In the genomic region with DNA sequence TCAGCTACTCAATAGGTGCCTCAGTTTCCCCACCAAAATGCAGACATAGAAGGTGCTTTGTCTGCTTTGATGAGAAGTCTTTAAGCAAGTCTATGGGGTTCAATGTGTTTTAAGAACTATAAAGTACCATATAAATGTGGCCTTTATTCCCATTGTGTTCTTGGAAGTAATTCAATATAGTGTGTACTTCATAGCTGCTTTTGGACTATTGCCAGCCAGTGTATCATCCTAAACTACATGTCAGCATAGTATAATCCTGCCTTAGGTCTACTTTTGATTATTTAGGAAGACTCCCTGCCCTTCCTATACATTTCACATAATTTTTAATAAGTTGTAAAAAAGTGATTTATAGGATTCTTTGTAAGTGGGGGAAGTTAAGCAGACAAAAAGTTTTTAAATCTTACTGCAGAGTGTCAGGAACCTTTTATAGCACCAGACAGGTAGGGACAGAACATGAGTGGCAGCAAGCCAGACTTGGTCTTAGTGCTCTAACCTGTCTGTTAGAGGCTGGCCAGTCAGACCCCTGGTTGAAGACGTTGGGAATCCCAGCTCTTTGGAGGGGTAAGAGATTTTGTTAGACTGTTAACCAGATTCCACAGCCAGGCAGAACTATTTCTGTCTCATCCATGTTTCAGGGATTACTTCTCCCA, we compare ENCODE assay signal across 1 cellular context.
TF ChIP-seq lines count a peak whose summit lies in the region.

No MANE protein-coding gene starts in this region.

TF ChIP-seq in GM23338, 12 proteins besides CTCF, POLR2A, EP300 and RAD21 (continued from another document):
- TF ChIP-seq, protein P1, sequence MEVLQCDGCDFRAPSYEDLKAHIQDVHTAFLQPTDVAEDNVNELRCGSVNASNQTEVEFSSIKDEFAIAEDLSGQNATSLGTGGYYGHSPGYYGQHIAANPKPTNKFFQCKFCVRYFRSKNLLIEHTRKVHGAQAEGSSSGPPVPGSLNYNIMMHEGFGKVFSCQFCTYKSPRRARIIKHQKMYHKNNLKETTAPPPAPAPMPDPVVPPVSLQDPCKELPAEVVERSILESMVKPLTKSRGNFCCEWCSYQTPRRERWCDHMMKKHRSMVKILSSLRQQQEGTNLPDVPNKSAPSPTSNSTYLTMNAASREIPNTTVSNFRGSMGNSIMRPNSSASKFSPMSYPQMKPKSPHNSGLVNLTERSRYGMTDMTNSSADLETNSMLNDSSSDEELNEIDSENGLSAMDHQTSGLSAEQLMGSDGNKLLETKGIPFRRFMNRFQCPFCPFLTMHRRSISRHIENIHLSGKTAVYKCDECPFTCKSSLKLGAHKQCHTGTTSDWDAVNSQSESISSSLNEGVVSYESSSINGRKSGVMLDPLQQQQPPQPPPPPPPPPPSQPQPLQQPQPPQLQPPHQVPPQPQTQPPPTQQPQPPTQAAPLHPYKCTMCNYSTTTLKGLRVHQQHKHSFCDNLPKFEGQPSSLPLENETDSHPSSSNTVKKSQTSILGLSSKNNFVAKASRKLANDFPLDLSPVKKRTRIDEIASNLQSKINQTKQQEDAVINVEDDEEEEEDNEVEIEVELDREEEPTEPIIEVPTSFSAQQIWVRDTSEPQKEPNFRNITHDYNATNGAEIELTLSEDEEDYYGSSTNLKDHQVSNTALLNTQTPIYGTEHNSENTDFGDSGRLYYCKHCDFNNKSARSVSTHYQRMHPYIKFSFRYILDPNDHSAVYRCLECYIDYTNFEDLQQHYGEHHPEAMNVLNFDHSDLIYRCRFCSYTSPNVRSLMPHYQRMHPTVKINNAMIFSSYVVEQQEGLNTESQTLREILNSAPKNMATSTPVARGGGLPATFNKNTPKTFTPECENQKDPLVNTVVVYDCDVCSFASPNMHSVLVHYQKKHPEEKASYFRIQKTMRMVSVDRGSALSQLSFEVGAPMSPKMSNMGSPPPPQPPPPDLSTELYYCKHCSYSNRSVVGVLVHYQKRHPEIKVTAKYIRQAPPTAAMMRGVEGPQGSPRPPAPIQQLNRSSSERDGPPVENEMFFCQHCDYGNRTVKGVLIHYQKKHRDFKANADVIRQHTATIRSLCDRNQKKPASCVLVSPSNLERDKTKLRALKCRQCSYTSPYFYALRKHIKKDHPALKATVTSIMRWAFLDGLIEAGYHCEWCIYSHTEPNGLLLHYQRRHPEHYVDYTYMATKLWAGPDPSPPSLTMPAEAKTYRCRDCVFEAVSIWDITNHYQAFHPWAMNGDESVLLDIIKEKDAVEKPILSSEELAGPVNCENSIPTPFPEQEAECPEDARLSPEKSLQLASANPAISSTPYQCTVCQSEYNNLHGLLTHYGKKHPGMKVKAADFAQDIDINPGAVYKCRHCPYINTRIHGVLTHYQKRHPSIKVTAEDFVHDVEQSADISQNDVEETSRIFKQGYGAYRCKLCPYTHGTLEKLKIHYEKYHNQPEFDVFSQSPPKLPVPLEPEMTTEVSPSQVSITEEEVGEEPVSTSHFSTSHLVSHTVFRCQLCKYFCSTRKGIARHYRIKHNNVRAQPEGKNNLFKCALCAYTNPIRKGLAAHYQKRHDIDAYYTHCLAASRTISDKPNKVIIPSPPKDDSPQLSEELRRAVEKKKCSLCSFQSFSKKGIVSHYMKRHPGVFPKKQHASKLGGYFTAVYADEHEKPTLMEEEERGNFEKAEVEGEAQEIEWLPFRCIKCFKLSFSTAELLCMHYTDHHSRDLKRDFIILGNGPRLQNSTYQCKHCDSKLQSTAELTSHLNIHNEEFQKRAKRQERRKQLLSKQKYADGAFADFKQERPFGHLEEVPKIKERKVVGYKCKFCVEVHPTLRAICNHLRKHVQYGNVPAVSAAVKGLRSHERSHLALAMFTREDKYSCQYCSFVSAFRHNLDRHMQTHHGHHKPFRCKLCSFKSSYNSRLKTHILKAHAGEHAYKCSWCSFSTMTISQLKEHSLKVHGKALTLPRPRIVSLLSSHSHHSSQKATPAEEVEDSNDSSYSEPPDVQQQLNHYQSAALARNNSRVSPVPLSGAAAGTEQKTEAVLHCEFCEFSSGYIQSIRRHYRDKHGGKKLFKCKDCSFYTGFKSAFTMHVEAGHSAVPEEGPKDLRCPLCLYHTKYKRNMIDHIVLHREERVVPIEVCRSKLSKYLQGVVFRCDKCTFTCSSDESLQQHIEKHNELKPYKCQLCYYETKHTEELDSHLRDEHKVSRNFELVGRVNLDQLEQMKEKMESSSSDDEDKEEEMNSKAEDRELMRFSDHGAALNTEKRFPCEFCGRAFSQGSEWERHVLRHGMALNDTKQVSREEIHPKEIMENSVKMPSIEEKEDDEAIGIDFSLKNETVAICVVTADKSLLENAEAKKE (CRISPR knock-in tag; IDR thresholded peaks at IDR 0.05), result no peak
- TF ChIP-seq, protein P2, sequence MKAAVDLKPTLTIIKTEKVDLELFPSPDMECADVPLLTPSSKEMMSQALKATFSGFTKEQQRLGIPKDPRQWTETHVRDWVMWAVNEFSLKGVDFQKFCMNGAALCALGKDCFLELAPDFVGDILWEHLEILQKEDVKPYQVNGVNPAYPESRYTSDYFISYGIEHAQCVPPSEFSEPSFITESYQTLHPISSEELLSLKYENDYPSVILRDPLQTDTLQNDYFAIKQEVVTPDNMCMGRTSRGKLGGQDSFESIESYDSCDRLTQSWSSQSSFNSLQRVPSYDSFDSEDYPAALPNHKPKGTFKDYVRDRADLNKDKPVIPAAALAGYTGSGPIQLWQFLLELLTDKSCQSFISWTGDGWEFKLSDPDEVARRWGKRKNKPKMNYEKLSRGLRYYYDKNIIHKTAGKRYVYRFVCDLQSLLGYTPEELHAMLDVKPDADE (IDR thresholded peaks at IDR 0.05), result no peak
- no peak for TF ChIP-seq ZNF331 (CRISPR knock-in tag; IDR thresholded peaks at IDR 0.05; ENCODE audit: low read depth)
- TF ChIP-seq NANOG (IDR thresholded peaks at IDR 0.05; ENCODE audit: borderline replicate concordance), result no peak
- no peak for TF ChIP-seq POLR2AphosphoS5 (IDR thresholded peaks at IDR 0.05; ENCODE audit: low read depth)
- no peak for TF ChIP-seq CREB1 (CRISPR knock-in tag; IDR thresholded peaks at IDR 0.05; ENCODE audit: low read depth)
- no peak for TF ChIP-seq JUNB (IDR thresholded peaks at IDR 0.05; ENCODE audit: unreplicated experiment)
- no peak for TF ChIP-seq EZH2 (IDR thresholded peaks at IDR 0.05; ENCODE audit: low read depth, unreplicated experiment)
TF ChIP-seq in GM23338: peak in this region for 0.
